ENCODE assay signal across 11 cellular contexts in genomic region chr9:95409650-95410426, GRCh38.
DNase-seq lines count a peak whose midpoint lies in the region; ATAC-seq and TF ChIP-seq lines count a peak whose summit lies in the region.
"Had no signal": no experiment of that assay in that cellular context is flagged by ENCODE, and none has a peak within 500 bp of the region (broad histone marks: within the 10 kb centered on the region; RNA-seq: fewer than 3 reads in every experiment).

No MANE protein-coding gene starts in this region.

- no peaks in the 10 kb centered on the region for H3K27me3 ChIP-seq in PC-9 (ENCODE audit: insufficient read depth, low read depth)
- peaks cover 5% of the 10 kb centered on the region for H3K27me3 ChIP-seq in skeletal muscle satellite cell (ENCODE audit: control insufficient read depth, insufficient read depth, low read length)
- H3K27me3 ChIP-seq: sigmoid colon had no signal

- CTCF ChIA-PET in PC-9 (lab: Charles Lee): no interaction called here

- no TSS peak for BruUV-seq in PC-9 (replicated peaks; lab: Mats Ljungman, UMichigan)

- peaks cover 17% of the 10 kb centered on the region for H3K4me1 ChIP-seq in PC-9 (replicated peaks; ENCODE audit: insufficient read depth)
- peaks cover 3% of the 10 kb centered on the region for H3K4me1 ChIP-seq in skeletal muscle satellite cell (ENCODE audit: control insufficient read depth, insufficient read depth, low read length)
- H3K4me1 ChIP-seq: sigmoid colon had no signal

- ATAC-seq in GM19455 (IDR thresholded peaks at IDR 0.05; ENCODE audit: unreplicated experiment) (no peak), left lobe of liver (no peak)

- intact Hi-C loops in PC-9 (cut with micrococcal nuclease; ENCODE audit: unreplicated experiment): no loop called here

- H3K9me3 ChIP-seq in PC-9 (ENCODE audit: insufficient read depth, low read depth) (no peaks in the 10 kb centered on the region; the same call in 1 of the 2 replicates), skeletal muscle satellite cell (replicated peaks; ENCODE audit: low read length) (no peaks in the 10 kb centered on the region)
- H3K9me3 ChIP-seq: sigmoid colon had no signal

- H2AFZ ChIP-seq in PC-9: peak overlapping the region; percentile 65

- peak; percentile 17 for DNase-seq in DMS 273 (lab: John Stamatoyannopoulos, UW; ENCODE audit: unreplicated experiment)
- DNase-seq in DMS 273 treated with DMSO at 0.1 percent for 48 hours (lab: John Stamatoyannopoulos, UW): no peak
- peak; percentile 12 to 92 for DNase-seq in PC-9
- DNase-seq in fibroblast of peridontal ligament (ENCODE audit: extremely low read depth): peak; percentile 90
- DNase-seq in stimulated activated naive CD4-positive, alpha-beta T cell (lab: John Stamatoyannopoulos, UW): no peak
- no peak for DNase-seq in left lobe of liver (ENCODE audit: low spot score)
- DNase-seq: activated T-cell treated with anti-CD3 and anti-CD28 coated beads for 4 hours, sigmoid colon had no signal

- H3K9me2 ChIP-seq in PC-9 (ENCODE audit: insufficient read depth): no peaks in the 10 kb centered on the region

- peak overlapping the region; percentile 89 for H3K27ac ChIP-seq in PC-9
- H3K27ac ChIP-seq: 22Rv1, sigmoid colon had no signal

- H3K79me2 ChIP-seq in PC-9 (ENCODE audit: low read depth): no peaks in the 10 kb centered on the region; the same call in 1 of the 2 replicates

- H3K4me3 ChIP-seq in PC-9 (peak overlapping the region; percentile 38; the same call in 1 of the 2 replicates), skeletal muscle satellite cell (ENCODE audit: low read length) (no peak overlapping the region)
- H3K4me3 ChIP-seq: sigmoid colon had no signal

- H3K36me3 ChIP-seq in PC-9 (ENCODE audit: low read depth) (no peaks in the 10 kb centered on the region), skeletal muscle satellite cell (ENCODE audit: insufficient read depth, low read length) (no peaks in the 10 kb centered on the region)
- H3K36me3 ChIP-seq: sigmoid colon had no signal

- H3K4me2 ChIP-seq in PC-9 (peak overlapping the region; percentile 67), skeletal muscle satellite cell (ENCODE audit: low read length) (peak overlapping the region; percentile 36)

- H3F3A ChIP-seq in PC-9 (ENCODE audit: insufficient read depth, low read depth): peaks cover 14% of the 10 kb centered on the region; the same call in 1 of the 2 replicates

- no peaks in the 10 kb centered on the region for H4K20me1 ChIP-seq in PC-9 (ENCODE audit: insufficient read depth)

- POLR2A ChIA-PET in PC-9 (lab: Charles Lee; ENCODE audit: unreplicated experiment): interaction anchor here (0.5 kb wide), 1 partner anchor 472 kb away, joined by 4 read pairs; no protein-coding TSS in a partner anchor

- no peak overlapping the region for H3K9ac ChIP-seq in skeletal muscle satellite cell (ENCODE audit: low read depth, low read length)

- TF ChIP-seq CTCF in PC-9 (conservative IDR thresholded peaks at IDR 0.05): no peak

Comparison
In these comparisons a context has a peak if more than half of its experiments do, and no peak if none do; other contexts are left out.
1. DNase-seq: peak in DMS 273 (single experiment), PC-9 (2 of 2) and fibroblast of peridontal ligament (single experiment); none in DMS 273 treated with DMSO at 0.1 percent for 48 hours (single experiment), stimulated activated naive CD4-positive, alpha-beta T cell (0 of 6) and left lobe of liver (single experiment).